ENCODE assay signal across 14 cellular contexts in genomic region chr9:119811030-119811429, GRCh38.
A peak's percentile ranks its signal among the peaks of the same experiment; 100 is the strongest.
DNase-seq lines count a peak whose midpoint lies in the region; ATAC-seq and TF ChIP-seq lines count a peak whose summit lies in the region.
"Had no signal": no experiment of that assay in that cellular context is flagged by ENCODE, and none has a peak within 500 bp of the region (broad histone marks: within the 10 kb centered on the region; RNA-seq: fewer than 3 reads in every experiment).

No MANE protein-coding gene starts in this region.

- no peaks in the 10 kb centered on the region for H3K36me3 Mint-ChIP-seq in stimulated activated memory B cell treated with anti-CD40 and anti-IgM and Interleukin-4, amounts not matched to agents 10 μg/mL and 1 μg/mL and 100 μg/mL, for 72 hours
- no peaks in the 10 kb centered on the region for H3K36me3 Mint-ChIP-seq in stimulated activated naive B cell treated with anti-CD40 and anti-IgM and Interleukin-4, amounts not matched to agents 10 μg/mL and 1 μg/mL and 100 μg/mL, for 72 hours
- H3K36me3 Mint-ChIP-seq: activated CD8-positive, alpha-beta memory T cell treated with anti-CD3 and anti-CD28 coated beads, Interleukin-2, amount 10 ng/mL, durations not matched to agents 7 days and 5 days had no signal

- H3K27me3 Mint-ChIP-seq in stimulated activated memory B cell treated with anti-CD40 and anti-IgM and Interleukin-4, amounts not matched to agents 10 μg/mL and 1 μg/mL and 100 μg/mL, for 72 hours = no peaks in the 10 kb centered on the region
- peaks cover 0 to 3% of the 10 kb centered on the region in 2 donors for H3K27me3 Mint-ChIP-seq in stimulated activated naive B cell treated with anti-CD40 and anti-IgM and Interleukin-4, amounts not matched to agents 10 μg/mL and 1 μg/mL and 100 μg/mL, for 72 hours
- H3K27me3 Mint-ChIP-seq: activated CD8-positive, alpha-beta memory T cell treated with anti-CD3 and anti-CD28 coated beads, Interleukin-2, amount 10 ng/mL, durations not matched to agents 7 days and 5 days had no signal

- TF ChIP-seq CTCF in fibroblast of mammary gland (conservative IDR thresholded peaks at IDR 0.05; ENCODE audit: control insufficient read depth, insufficient read depth, low read depth, low read length) (no peak), GM13976 (IDR thresholded peaks at IDR 0.05; ENCODE audit: borderline replicate concordance, control extremely low read depth, extremely low read depth, insufficient read depth, missing control alignments) (no peak)

- ATAC-seq in stimulated activated memory B cell treated with anti-CD40 and anti-IgM and Interleukin-4, amounts not matched to agents 10 μg/mL and 1 μg/mL and 100 μg/mL, for 72 hours = peak; percentile 55
- no peak for ATAC-seq in stimulated activated naive B cell treated with anti-CD40 and anti-IgM and Interleukin-4, amounts not matched to agents 10 μg/mL and 1 μg/mL and 100 μg/mL, for 72 hours (replicated peaks)
- ATAC-seq: activated CD8-positive, alpha-beta memory T cell treated with anti-CD3 and anti-CD28 coated beads, Interleukin-2, amount 10 ng/mL, durations not matched to agents 7 days and 5 days had no signal

- H3K9me3 Mint-ChIP-seq in stimulated activated memory B cell treated with anti-CD40 and anti-IgM and Interleukin-4, amounts not matched to agents 10 μg/mL and 1 μg/mL and 100 μg/mL, for 72 hours = no peaks in the 10 kb centered on the region
- H3K9me3 Mint-ChIP-seq in stimulated activated naive B cell treated with anti-CD40 and anti-IgM and Interleukin-4, amounts not matched to agents 10 μg/mL and 1 μg/mL and 100 μg/mL, for 72 hours = peaks cover 0 to 2% of the 10 kb centered on the region in 2 donors
- H3K9me3 Mint-ChIP-seq: nephron had no signal

- in situ Hi-C loops in GM13976 (cut with MboI; ENCODE audit: low sequenced_read_pairs, unreplicated experiment) = no loop called here

- H3K4me3 ChIP-seq in fibroblast of mammary gland (ENCODE audit: control insufficient read depth, low read depth, low read length) = no peak overlapping the region
- H3K4me3 ChIP-seq: smooth muscle cell had no signal

- no peaks in the 10 kb centered on the region for H3K4me1 Mint-ChIP-seq in stimulated activated memory B cell treated with anti-CD40 and anti-IgM and Interleukin-4, amounts not matched to agents 10 μg/mL and 1 μg/mL and 100 μg/mL, for 72 hours
- H3K4me1 Mint-ChIP-seq in stimulated activated naive B cell treated with anti-CD40 and anti-IgM and Interleukin-4, amounts not matched to agents 10 μg/mL and 1 μg/mL and 100 μg/mL, for 72 hours = no peaks in the 10 kb centered on the region
- H3K4me1 Mint-ChIP-seq: activated CD8-positive, alpha-beta memory T cell treated with anti-CD3 and anti-CD28 coated beads, Interleukin-2, amount 10 ng/mL, durations not matched to agents 7 days and 5 days; nephron had no signal

- DNase-seq in GM04504 (ENCODE audit: low read depth) (peak; percentile 41), NCI-H460 (ENCODE audit: extremely low read depth, low read depth) (peak; percentile 88), fibroblast of mammary gland (ENCODE audit: low read depth) (peak; percentile 85), NCI-H748 (lab: John Stamatoyannopoulos, UW; ENCODE audit: unreplicated experiment) (no peak), GM13976 (ENCODE audit: low spot score) (no peak)
- no peak for DNase-seq in stimulated activated naive B cell treated with anti-CD40 and anti-IgM and Interleukin-4, amounts not matched to agents 10 μg/mL and 1 μg/mL and 100 μg/mL, for 72 hours
- DNase-seq: activated CD8-positive, alpha-beta memory T cell treated with anti-CD3 and anti-CD28 coated beads, Interleukin-2, amount 10 ng/mL, durations not matched to agents 7 days and 5 days; activated naive CD4-positive, alpha-beta T cell treated with anti-CD3 and anti-CD28 coated beads, Interleukin-2, amount 50 U/mL, for 16 hours; Caco-2; NCI-H1092; NCI-H446 treated with DMSO at 0.1 percent for 48 hours had no signal

- no peak overlapping the region for H3K4me3 Mint-ChIP-seq in stimulated activated memory B cell treated with anti-CD40 and anti-IgM and Interleukin-4, amounts not matched to agents 10 μg/mL and 1 μg/mL and 100 μg/mL, for 72 hours
- H3K4me3 Mint-ChIP-seq in stimulated activated naive B cell treated with anti-CD40 and anti-IgM and Interleukin-4, amounts not matched to agents 10 μg/mL and 1 μg/mL and 100 μg/mL, for 72 hours = no peak overlapping the region
- H3K4me3 Mint-ChIP-seq: activated CD8-positive, alpha-beta memory T cell treated with anti-CD3 and anti-CD28 coated beads, Interleukin-2, amount 10 ng/mL, durations not matched to agents 7 days and 5 days; nephron had no signal

- no peak overlapping the region for H3K27ac Mint-ChIP-seq in stimulated activated memory B cell treated with anti-CD40 and anti-IgM and Interleukin-4, amounts not matched to agents 10 μg/mL and 1 μg/mL and 100 μg/mL, for 72 hours
- H3K27ac Mint-ChIP-seq in stimulated activated naive B cell treated with anti-CD40 and anti-IgM and Interleukin-4, amounts not matched to agents 10 μg/mL and 1 μg/mL and 100 μg/mL, for 72 hours = no peak overlapping the region
- H3K27ac Mint-ChIP-seq: activated CD8-positive, alpha-beta memory T cell treated with anti-CD3 and anti-CD28 coated beads, Interleukin-2, amount 10 ng/mL, durations not matched to agents 7 days and 5 days; nephron had no signal

Comparison
In these comparisons a context has a peak if more than half of its experiments do, and no peak if none do; other contexts are left out.
1. DNase-seq: peak in GM04504 (single experiment), NCI-H460 (single experiment) and fibroblast of mammary gland (single experiment); none in stimulated activated naive B cell treated with anti-CD40 and anti-IgM and Interleukin-4, amounts not matched to agents 10 μg/mL and 1 μg/mL and 100 μg/mL, for 72 hours (single experiment), NCI-H748 (single experiment) and GM13976 (single experiment).